Comparison of ENCODE assay signal across 8 cellular contexts in genomic region chr19:11798391-11799296, GRCh38. TPM values are rescaled to one million over a fixed set of nuclear protein-coding genes. Genes with fewer than 3 reads are reported as not detected.
DNase-seq lines count a peak whose midpoint lies in the region; ATAC-seq and TF ChIP-seq lines count a peak whose summit lies in the region.

ZNF491 (plus strand) TSS chr19:11798523; CDS start chr19:11805954, 7,431 bp downstream.

- H3K4me2 ChIP-seq in DND-41 (ENCODE audit: insufficient read depth, low read length) (peak within 1 kb of the TSS; percentile 73), osteoblast (ENCODE audit: insufficient read depth, low read length) (peak within 1 kb of the TSS; percentile 84)

- H3K36me3 Mint-ChIP-seq in activated naive CD4-positive, alpha-beta T cell treated with anti-CD3 and anti-CD28 coated beads, Interleukin-2, amount 50 U/mL, for 24 hours = peaks cover 8% of the 10 kb centered on the region

- H3K79me2 ChIP-seq in DND-41 (ENCODE audit: insufficient read depth, low read length) (no peaks in the 10 kb centered on the region; the same call in 1 of the 2 replicates), osteoblast (ENCODE audit: insufficient read depth, low read length) (no peaks in the 10 kb centered on the region)

- H3K27me3 ChIP-seq in DND-41 (ENCODE audit: insufficient read depth, low read length, poor library complexity) (no peaks in the 10 kb centered on the region), MG63 (no peaks in the 10 kb centered on the region), osteoblast (ENCODE audit: insufficient read depth, low read length) (no peaks in the 10 kb centered on the region)

- H3K27ac ChIP-seq in DND-41 (ENCODE audit: low read length) = peak within 1 kb of the TSS; percentile 78
- no peak within 1 kb of the TSS for H3K27ac ChIP-seq in SK-N-MC
- peak within 1 kb of the TSS; percentile 71 for H3K27ac ChIP-seq in osteoblast (ENCODE audit: low read depth, low read length)
- H3K27ac ChIP-seq in temporal lobe (ENCODE audit: low read depth, low read length) = peak within 1 kb of the TSS; percentile 70

- H3K9me3 Mint-ChIP-seq in activated naive CD4-positive, alpha-beta T cell treated with anti-CD3 and anti-CD28 coated beads, Interleukin-2, amount 50 U/mL, for 24 hours = peaks cover 4% of the 10 kb centered on the region

- H2AFZ ChIP-seq in DND-41 (ENCODE audit: low read depth, low read length) = peak within 1 kb of the TSS; percentile 95
- peak within 1 kb of the TSS; percentile 97 for H2AFZ ChIP-seq in osteoblast (ENCODE audit: low read length)

- DNase-seq in DND-41 (peak; percentile 93), MG63 (peak; percentile 54), SK-N-MC (ENCODE audit: low read depth, low spot score) (no peak), Right ventricle myocardium inferior (ENCODE audit: missing footprints) (peak; percentile 94), osteoblast (ENCODE audit: insufficient read length, low spot score, missing footprints) (peak; percentile 99)

- H3K36me3 ChIP-seq in DND-41 (ENCODE audit: insufficient read depth, low read length) (no peaks in the 10 kb centered on the region; the same call in 1 of the 2 replicates), MG63 (no peaks in the 10 kb centered on the region), SK-N-MC (ENCODE audit: insufficient read depth, low read length) (no peaks in the 10 kb centered on the region), osteoblast (ENCODE audit: insufficient read depth, low read length) (no peaks in the 10 kb centered on the region)

- intact Hi-C loops in Right ventricle myocardium inferior (cut with DNase I) = loop anchor here (2.0 to 5.0 kb wide), 2 partner anchors 14 to 84 kb away; no protein-coding TSS in a partner anchor

- H3K27ac Mint-ChIP-seq in activated naive CD4-positive, alpha-beta T cell treated with anti-CD3 and anti-CD28 coated beads, Interleukin-2, amount 50 U/mL, for 24 hours = peak within 1 kb of the TSS; percentile 82

- peak within 1 kb of the TSS; percentile 45 to 87 for H3K4me3 ChIP-seq in DND-41 (ENCODE audit: low read depth in 1 of 2, low read length in 2 of 2)
- H3K4me3 ChIP-seq in MG63 = no peak within 1 kb of the TSS
- peak within 1 kb of the TSS; percentile 72 for H3K4me3 ChIP-seq in SK-N-MC
- peak within 1 kb of the TSS; percentile 88 for H3K4me3 ChIP-seq in osteoblast (ENCODE audit: insufficient read depth, low read length)

- H3K4me1 Mint-ChIP-seq in activated naive CD4-positive, alpha-beta T cell treated with anti-CD3 and anti-CD28 coated beads, Interleukin-2, amount 50 U/mL, for 24 hours = peaks cover 18% of the 10 kb centered on the region

- H3K9me3 ChIP-seq in DND-41 (ENCODE audit: insufficient read depth, low read length, severe bottlenecking) (no peaks in the 10 kb centered on the region), MG63 (peaks cover 30% of the 10 kb centered on the region), SK-N-MC (ENCODE audit: low read depth, low read length) (0 out of 2 replicates have a peak, but pooled peaks cover 4% of the 10 kb centered on the region), osteoblast (ENCODE audit: low read depth, low read length) (peaks cover 7% of the 10 kb centered on the region)

- peaks cover 25% of the 10 kb centered on the region for H3K4me1 ChIP-seq in DND-41 (ENCODE audit: insufficient read depth, low read length)
- H3K4me1 ChIP-seq in osteoblast (ENCODE audit: insufficient read depth, low read length) = peaks cover 8% of the 10 kb centered on the region

- H3K9ac ChIP-seq in DND-41 (ENCODE audit: low read depth, low read length) (peak within 1 kb of the TSS; percentile 73), SK-N-MC (ENCODE audit: insufficient read length) (no peak within 1 kb of the TSS)

- ATAC-seq in DND-41 (ENCODE audit: insufficient read depth, low read depth) (peak; percentile 99), GM21786 (IDR thresholded peaks at IDR 0.05; ENCODE audit: unreplicated experiment) (peak; percentile 96), Right ventricle myocardium inferior (peak; percentile 99)

- peak within 1 kb of the TSS; percentile 93 for H3K4me3 Mint-ChIP-seq in activated naive CD4-positive, alpha-beta T cell treated with anti-CD3 and anti-CD28 coated beads, Interleukin-2, amount 50 U/mL, for 24 hours

- TF ChIP-seq CTCF in DND-41 (IDR thresholded peaks at IDR 0.05; ENCODE audit: borderline replicate concordance, extremely low read depth, low read length, poor library complexity, severe bottlenecking) (peak; percentile 49), osteoblast (IDR thresholded peaks at IDR 0.05; ENCODE audit: extremely low read depth, low read depth, low read length) (no peak)

- no peaks in the 10 kb centered on the region for H3K27me3 Mint-ChIP-seq in activated naive CD4-positive, alpha-beta T cell treated with anti-CD3 and anti-CD28 coated beads, Interleukin-2, amount 50 U/mL, for 24 hours

- no peaks in the 10 kb centered on the region for H4K20me1 ChIP-seq in DND-41 (ENCODE audit: insufficient read depth, low read length)
- peaks cover 3% of the 10 kb centered on the region for H4K20me1 ChIP-seq in osteoblast (ENCODE audit: insufficient read depth, low read length)

RNA-seq across cellular contexts. Expression of gene ZNF491, which starts in this region (rescaled TPM):
- total RNA-seq in MG63 (2014; rRNA removed; shearing (Covaris generic); ENCODE audit: low replicate concordance) = not detected in 2 replicates
- total RNA-seq in Right ventricle myocardium inferior (2.8 TPM), osteoblast (4.3 and 6.2 TPM in 2 replicates), temporal lobe (9.3 TPM)

Comparison
In these comparisons a context has a peak if more than half of its experiments do, and no peak if none do; other contexts are left out.
1. Peak in DNase-seq in MG63; RNA of the gene not detected or under 1 TPM.